In the genomic region with DNA sequence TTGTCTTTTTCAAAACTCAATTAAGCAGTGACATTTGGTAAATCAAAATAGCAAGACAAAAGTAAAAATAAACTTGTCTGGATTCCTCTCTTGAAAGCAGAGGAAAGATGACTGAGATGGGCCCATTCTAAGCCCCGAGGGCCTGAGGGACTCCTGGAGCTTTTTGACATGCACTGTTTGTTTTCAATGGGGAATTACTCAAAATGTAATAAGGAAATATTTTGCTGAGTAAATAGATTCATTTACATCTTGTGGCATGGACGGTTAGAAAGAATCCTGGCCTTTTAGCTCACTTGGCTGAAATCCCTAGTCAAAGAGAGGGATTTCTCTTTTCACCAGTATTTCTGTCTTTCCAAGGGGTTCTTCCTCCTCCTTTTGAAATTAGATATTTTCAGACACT, we compare ENCODE assay signal across 17 cellular contexts.
"Had no signal": no experiment of that assay in that cellular context is flagged by ENCODE, and none has a peak within 500 bp of the region (broad histone marks: within the 10 kb centered on the region; RNA-seq: fewer than 3 reads in every experiment).

No MANE protein-coding gene starts in this region.

- H3K4me3 ChIP-seq: cardiac muscle cell, dorsolateral prefrontal cortex, left lung, vagina had no signal

- H3K4me1 ChIP-seq: left lung, vagina had no signal

- H3K27ac ChIP-seq: cardiac muscle cell, dorsolateral prefrontal cortex, left lung, neutrophil, vagina had no signal

- ATAC-seq: activated CD4-positive, CD25-positive, alpha-beta regulatory T cell treated with anti-CD3 and anti-CD28 coated beads, Interleukin-2, amount 50 U/mL, for 24 hours; activated T-helper 17 cell treated with anti-CD3 and anti-CD28 coated beads, Interleukin-2, amount 50 U/mL, for 72 hours; left lung; naive thymus-derived CD4-positive, alpha-beta T cell; stimulated activated effector memory CD8-positive, alpha-beta T cell treated with anti-CD3 and anti-CD28 coated beads, Interleukin-12 subunit alpha, Interleukin-12 subunit beta, amount 100 ng/mL, for 72 hours had no signal

- H3K9me3 ChIP-seq: neutrophil, vagina had no signal

- H3K27ac Mint-ChIP-seq: activated T-helper 17 cell treated with anti-CD3 and anti-CD28 coated beads, Interleukin-2, amount 50 U/mL, for 72 hours; naive thymus-derived CD4-positive, alpha-beta T cell; stimulated activated effector memory CD8-positive, alpha-beta T cell treated with anti-CD3 and anti-CD28 coated beads, Interleukin-12 subunit alpha, Interleukin-12 subunit beta, amount 100 ng/mL, for 72 hours had no signal

- H3K4me3 Mint-ChIP-seq: activated T-helper 17 cell treated with anti-CD3 and anti-CD28 coated beads, Interleukin-2, amount 50 U/mL, for 72 hours; endodermal cell; naive thymus-derived CD4-positive, alpha-beta T cell; stimulated activated effector memory CD8-positive, alpha-beta T cell treated with anti-CD3 and anti-CD28 coated beads, Interleukin-12 subunit alpha, Interleukin-12 subunit beta, amount 100 ng/mL, for 72 hours had no signal

- DNase-seq: activated naive CD4-positive, alpha-beta T cell treated with Interleukin-2 at 50 U/mL for 16 hours; activated T-cell treated with anti-CD3 and anti-CD28 coated beads for 4 hours; dorsolateral prefrontal cortex; endodermal cell; hippocampal formation; kidney; left lung; naive thymus-derived CD4-positive, alpha-beta T cell; posterior cingulate gyrus; retina; T-helper 9 cell had no signal

- H3K27me3 ChIP-seq: cardiac muscle cell, dorsolateral prefrontal cortex, left lung, neutrophil, vagina had no signal

- H3K36me3 ChIP-seq: cardiac muscle cell, left lung, neutrophil, vagina had no signal

- H3K4me1 Mint-ChIP-seq: naive thymus-derived CD4-positive, alpha-beta T cell; stimulated activated effector memory CD8-positive, alpha-beta T cell treated with anti-CD3 and anti-CD28 coated beads, Interleukin-12 subunit alpha, Interleukin-12 subunit beta, amount 100 ng/mL, for 72 hours had no signal
